ENCODE assay signal across 8 cellular contexts in genomic region chr20:41619360-41620115, GRCh38. TPM values are rescaled to one million over a fixed set of nuclear protein-coding genes. Genes with fewer than 3 reads are reported as not detected.
DNase-seq lines count a peak whose midpoint lies in the region; ATAC-seq, FAIRE-seq and TF ChIP-seq lines count a peak whose summit lies in the region.

No MANE protein-coding gene starts in this region.

- DNase-seq in Caco-2 (no peak), MG63 (peak; percentile 39), nephron progenitor cell (no peak), NCI-H2029 (lab: John Stamatoyannopoulos, UW) (no peak), GM19239 (ENCODE audit: insufficient read length, low spot score) (no peak), HCEC 1CT (no peak)

- H3K4me3 ChIP-seq in Caco-2 (ENCODE audit: low read depth, low read length) (peak overlapping the region; percentile 67), MG63 (no peak overlapping the region; the same call in 1 of the 2 replicates)

- BruUV-seq in Caco-2 (replicated peaks; lab: Mats Ljungman, UMichigan): no TSS peak

- no peaks in the 10 kb centered on the region for H3K27me3 ChIP-seq in Caco-2 (replicated peaks; ENCODE audit: control insufficient read depth, insufficient read depth, low read length)
- H3K27me3 ChIP-seq in MG63: no peaks in the 10 kb centered on the region

- H3K9me3 ChIP-seq in Caco-2 (no peaks in the 10 kb centered on the region), MG63 (no peaks in the 10 kb centered on the region)

- no peak for FAIRE-seq in GM19239 (lab: Jason Lieb, UNC)

- no peaks in the 10 kb centered on the region for H3K9me3 Mint-ChIP-seq in Caco-2 (ENCODE audit: unreplicated experiment)
- no peaks in the 10 kb centered on the region for H3K9me3 Mint-ChIP-seq in brain
- no peaks in the 10 kb centered on the region for H3K9me3 Mint-ChIP-seq in nephron progenitor cell

- H3K4me1 Mint-ChIP-seq in Caco-2 (ENCODE audit: low read depth, unreplicated experiment): peaks cover 40% of the 10 kb centered on the region
- H3K4me1 Mint-ChIP-seq in brain: peaks cover 42% of the 10 kb centered on the region
- peaks cover 40% of the 10 kb centered on the region for H3K4me1 Mint-ChIP-seq in nephron progenitor cell

- ATAC-seq in HG03442 (IDR thresholded peaks at IDR 0.05; ENCODE audit: unreplicated experiment): no peak

- H3K27me3 Mint-ChIP-seq in Caco-2 (ENCODE audit: insufficient read depth, unreplicated experiment): no peaks in the 10 kb centered on the region
- H3K27me3 Mint-ChIP-seq in brain: peaks cover 18% of the 10 kb centered on the region
- H3K27me3 Mint-ChIP-seq in nephron progenitor cell (ENCODE audit: low read depth, poor library complexity): peaks cover 24% of the 10 kb centered on the region

- POLR2A ChIA-PET in Caco-2 (lab: Charles Lee): no interaction called here

- CTCF ChIA-PET in Caco-2 (lab: Charles Lee): interaction anchor here (1.0 to 4.1 kb wide), 4 partner anchors 42 to 98 kb away, joined by 3 to 29 read pairs (median 4); no protein-coding TSS in a partner anchor

- H3K4me3 Mint-ChIP-seq in Caco-2 (ENCODE audit: unreplicated experiment): peak overlapping the region; percentile 86
- peak overlapping the region; percentile 82 to 90 (median 88) for H3K4me3 Mint-ChIP-seq in brain
- H3K4me3 Mint-ChIP-seq in nephron progenitor cell: peak overlapping the region; percentile 81

- H3K27ac Mint-ChIP-seq in Caco-2 (ENCODE audit: unreplicated experiment) (no peak overlapping the region), brain (peak overlapping the region; percentile 5 to 95 (median 66)), nephron progenitor cell (no peak overlapping the region)

- H3K4me1 ChIP-seq in Caco-2: peaks cover 26% of the 10 kb centered on the region

- TF ChIP-seq CTCF in Caco-2 (IDR thresholded peaks at IDR 0.05; ENCODE audit: insufficient read depth in 1 of 2, low read depth in 1 of 2, low read length in 1 of 2, severe bottlenecking in 1 of 2, unreplicated experiment in 1 of 2) (peak in 1 of 2 experiments; percentile 2), brain (conservative IDR thresholded peaks at IDR 0.05) (no peak), nephron progenitor cell (IDR thresholded peaks at IDR 0.05) (no peak)

- H3K36me3 ChIP-seq in Caco-2 (ENCODE audit: control insufficient read depth, insufficient read depth, low read length) (no peaks in the 10 kb centered on the region), MG63 (no peaks in the 10 kb centered on the region)

- intact Hi-C loops in Caco-2 (cut with micrococcal nuclease; ENCODE audit: unreplicated experiment): loop anchor here (2.0 kb wide), 3 partner anchors 47 to 279 kb away; partner anchors contain the start of gene LPIN3

- peaks cover 10% of the 10 kb centered on the region for H3K36me3 Mint-ChIP-seq in Caco-2 (ENCODE audit: insufficient read depth, unreplicated experiment)
- H3K36me3 Mint-ChIP-seq in brain: peaks cover under 1% of the 10 kb centered on the region
- no peaks in the 10 kb centered on the region for H3K36me3 Mint-ChIP-seq in nephron progenitor cell (ENCODE audit: low read depth)

RNA-seq across cellular contexts. Expression of gene CHD6, which starts 1.4 kb away (rescaled TPM):
- 80.5 and 88.1 TPM in 2 replicates for total RNA-seq in Caco-2 (2022)
- total RNA-seq in MG63 (2014; rRNA removed; shearing (Covaris generic); ENCODE audit: low replicate concordance): 16.1 and 27.2 TPM in 2 replicates
- polyA plus RNA-seq in brain (ENCODE audit: insufficient read depth, low read depth, low replicate concordance): 31.1 TPM

Comparison
In these comparisons a context has a peak if more than half of its experiments do, and no peak if none do; other contexts are left out.
1. H3K27ac Mint-ChIP-seq: peak in brain (5 of 5); none in Caco-2 (single experiment) and nephron progenitor cell (single experiment).
2. Peak in every context shown above with its lines, with median percentiles within 50 percentile points of each other: H3K4me3 Mint-ChIP-seq.